In the genomic region with DNA sequence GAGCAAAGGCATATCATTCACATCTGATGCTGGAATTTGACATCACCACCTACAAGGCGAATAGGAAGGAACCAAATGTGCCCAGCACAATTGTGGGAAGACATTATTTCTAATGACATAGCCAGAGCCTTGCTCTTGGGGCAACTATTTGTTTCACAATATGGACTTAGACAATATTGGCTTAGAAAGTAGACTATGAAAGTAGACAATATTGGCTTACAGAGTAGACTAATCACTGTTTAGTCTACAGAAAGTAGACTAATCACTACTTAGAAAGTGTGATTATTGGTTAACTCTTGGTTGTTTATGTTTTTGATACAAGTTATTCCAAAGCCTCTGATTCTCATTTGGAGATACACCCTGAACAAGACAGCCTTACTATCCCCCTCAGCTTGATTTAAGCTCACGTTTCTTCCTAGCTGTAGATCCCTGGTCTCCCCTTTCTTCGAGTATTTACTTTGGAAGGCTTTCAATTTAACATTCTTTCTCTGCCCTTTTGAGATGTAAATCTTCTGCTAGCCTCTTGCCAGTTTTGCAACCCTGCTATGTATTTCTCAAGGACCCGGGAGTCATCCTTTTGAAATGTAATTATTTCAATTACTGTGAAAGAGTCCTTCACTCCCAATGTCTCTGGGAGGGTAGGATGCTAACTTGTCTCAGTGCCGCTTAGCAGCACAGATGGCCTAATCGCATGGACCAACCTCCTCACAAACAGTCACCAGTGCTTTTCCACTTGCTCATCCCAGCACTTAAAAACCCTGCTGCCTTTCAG, we compare ENCODE assay signal across 15 cellular contexts.
DNase-seq lines count a peak whose midpoint lies in the region; ATAC-seq and TF ChIP-seq lines count a peak whose summit lies in the region.
"Had no signal": no experiment of that assay in that cellular context is flagged by ENCODE, and none has a peak within 500 bp of the region (broad histone marks: within the 10 kb centered on the region; RNA-seq: fewer than 3 reads in every experiment).

No MANE protein-coding gene starts in this region.

- H3K4me3 ChIP-seq in fibroblast of the aortic adventitia (ENCODE audit: low read depth, low read length) (no peak overlapping the region), skeletal muscle cell (ENCODE audit: low read depth, low read length) (no peak overlapping the region), lower lobe of right lung (no peak overlapping the region)
- H3K4me3 ChIP-seq: GM12878, skin epidermis had no signal

- no peaks in the 10 kb centered on the region for H3K4me1 ChIP-seq in lower lobe of right lung

- no peak for TF ChIP-seq CTCF in fibroblast of the aortic adventitia (IDR thresholded peaks at IDR 0.05; ENCODE audit: insufficient read depth, low read length)
- TF ChIP-seq CTCF in lower lobe of right lung (IDR thresholded peaks at IDR 0.05) = no peak

- H3K36me3 ChIP-seq in lower lobe of right lung = no peaks in the 10 kb centered on the region

- ATAC-seq in left lobe of liver = no peak
- ATAC-seq in lower lobe of right lung = no peak
- ATAC-seq: activated naive CD4-positive, alpha-beta T cell treated with anti-CD3 and anti-CD28 coated beads, Interleukin-2, amount 50 U/mL, for 72 hours; foreskin keratinocyte; GM12878; left colon had no signal

- intact Hi-C loops in lower lobe of right lung (cut with DNase I) = no loop called here

- no peaks in the 10 kb centered on the region for H3K27me3 ChIP-seq in lower lobe of right lung (ENCODE audit: low read depth)
- H3K27me3 ChIP-seq: foreskin keratinocyte had no signal

- no peaks in the 10 kb centered on the region for H3K9me3 ChIP-seq in lower lobe of right lung

- DNase-seq in H4 (ENCODE audit: low spot score) (peak; percentile 21), NCI-H82 treated with DMSO at 0.1 percent for 48 hours (lab: John Stamatoyannopoulos, UW; ENCODE audit: unreplicated experiment) (peak; percentile 59), fibroblast of the aortic adventitia (ENCODE audit: low read depth) (peak; percentile 4), skeletal muscle cell (ENCODE audit: low read depth) (peak; percentile 21), nucleus accumbens (lab: John Stamatoyannopoulos, UW) (no peak), left lobe of liver (ENCODE audit: low spot score) (no peak), lower lobe of right lung (no peak)
- DNase-seq: activated CD8-positive, alpha-beta memory T cell treated with anti-CD3 and anti-CD28 coated beads, Interleukin-2, amount 50 U/mL, for 4 hours; left colon; NCI-H1048; NCI-H526 treated with DMSO at 0.1 percent for 48 hours had no signal

- H3K27ac ChIP-seq in lower lobe of right lung = no peak overlapping the region
- H3K27ac ChIP-seq: foreskin keratinocyte had no signal

Comparison
In these comparisons a context has a peak if more than half of its experiments do, and no peak if none do; other contexts are left out.
1. DNase-seq: peak in H4 (single experiment), NCI-H82 treated with DMSO at 0.1 percent for 48 hours (single experiment), fibroblast of the aortic adventitia (single experiment) and skeletal muscle cell (single experiment); none in nucleus accumbens (0 of 56), left lobe of liver (single experiment) and lower lobe of right lung (single experiment).